ENCODE assay signal across 25 cellular contexts in the genomic region with DNA sequence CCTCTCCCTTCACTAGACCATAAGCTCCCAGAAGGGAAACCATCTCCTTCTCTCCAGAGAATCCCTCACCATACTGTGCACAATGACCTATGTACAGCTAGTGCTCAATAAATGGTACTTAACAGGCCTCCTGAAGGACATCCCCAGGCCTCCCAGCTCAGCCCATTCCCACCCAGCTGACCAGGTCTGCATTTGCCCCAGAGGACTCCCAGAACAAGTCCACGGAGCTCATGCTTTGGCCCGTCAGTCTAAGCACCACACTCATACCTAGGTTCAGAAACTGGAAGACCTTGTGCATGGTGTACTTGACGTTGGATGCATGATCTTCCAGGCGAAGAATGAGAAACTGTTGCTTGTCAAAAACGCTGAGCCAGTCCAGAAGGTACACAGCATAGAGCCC.
DNase-seq lines count a peak whose midpoint lies in the region; ATAC-seq, FAIRE-seq and TF ChIP-seq lines count a peak whose summit lies in the region.
"Had no signal": no experiment of that assay in that cellular context is flagged by ENCODE, and none has a peak within 500 bp of the region (broad histone marks: within the 10 kb centered on the region; RNA-seq: fewer than 3 reads in every experiment).

No MANE protein-coding gene starts in this region.

- peaks cover 0 to 18% (median 2%) of the 10 kb centered on the region in 4 donors for H3K36me3 ChIP-seq in right lobe of liver
- H3K36me3 ChIP-seq in HepG2 (replicated peaks in 1 of 2; ENCODE audit: control insufficient read depth in 1 of 2, insufficient read depth in 2 of 2, low read length in 2 of 2): peaks cover 28 to 78% of the 10 kb centered on the region in 2 experiments
- peaks cover 0 to 41% of the 10 kb centered on the region in 2 donors for H3K36me3 ChIP-seq in neuronal stem cell (replicated peaks in 1 of 2; ENCODE audit: control insufficient read depth in 2 of 2, insufficient read depth in 2 of 2, low read length in 2 of 2)
- no peaks in the 10 kb centered on the region for H3K36me3 ChIP-seq in WERI-Rb-1

- H3K4ac ChIP-seq in neuronal stem cell (ENCODE audit: low read length): no peak overlapping the region

- in situ Hi-C loops in HepG2 (cut with HindIII; ENCODE audit: extremely low pct_ligation_motif_present, low pct_unique_long_range_greater_than_20kb): no loop called here

- TF ChIP-seq EP300 in HepG2 (IDR thresholded peaks at IDR 0.05; ENCODE audit: low read depth in 2 of 2, low read length in 2 of 2) (no peak), HepG2 (CRISPR knock-in tag; IDR thresholded peaks at IDR 0.05; ENCODE audit: borderline replicate concordance) (no peak)

- WGBS in right lobe of liver (ENCODE audit: insufficient coverage, low coverage, low lambda C conversion rate, missing lambda C conversion rate): 76% methylated on average over 5 of the region's 5 CpGs
- WGBS in HepG2 (ENCODE audit: low lambda C conversion rate): 96% methylated on average over 4 of the region's 5 CpGs
- WGBS in neuronal stem cell (ENCODE audit: extremely low coverage in 2 of 2, insufficient read length in 2 of 2, insufficient replicate concordance in 1 of 2), 2 donors: no CpG with 5 or more reads among the region's 5 CpGs

- H3K27me3 ChIP-seq in right lobe of liver: no peaks in the 10 kb centered on the region
- H3K27me3 ChIP-seq in HepG2 (ENCODE audit: control insufficient read depth in 1 of 2, insufficient read depth in 2 of 2, low read length in 2 of 2): no peaks in the 10 kb centered on the region
- H3K27me3 ChIP-seq in neuronal stem cell (ENCODE audit: control insufficient read depth in 3 of 3, insufficient read depth in 3 of 3, low read depth in 1 of 3, low read length in 3 of 3): no peaks in the 10 kb centered on the region
- H3K27me3 ChIP-seq in WERI-Rb-1 (ENCODE audit: insufficient read depth, low read depth, severe bottlenecking): no peaks in the 10 kb centered on the region

- H3K18ac ChIP-seq in neuronal stem cell (ENCODE audit: low read length): no peak overlapping the region

- no peak for TF ChIP-seq RAD21 in HepG2 (CRISPR knock-in tag; IDR thresholded peaks at IDR 0.05)

- no peaks in the 10 kb centered on the region for H3K79me2 ChIP-seq in HepG2 (ENCODE audit: insufficient read depth, low read length)

- no peak for FAIRE-seq in HepG2 (lab: Jason Lieb, UNC)
- FAIRE-seq: D721Med, GM18507, RCC 7860 had no signal

- H4K91ac ChIP-seq in neuronal stem cell (ENCODE audit: low read depth, low read length, poor library complexity): no peak overlapping the region

- H3K36me3 Mint-ChIP-seq in type B pancreatic cell: peaks cover 30% of the 10 kb centered on the region
- H3K36me3 Mint-ChIP-seq: CD4-positive, CD25-positive, alpha-beta regulatory T cell had no signal

- peaks cover 4% of the 10 kb centered on the region for H3K4me1 Mint-ChIP-seq in type B pancreatic cell (ENCODE audit: unreplicated experiment)
- H3K4me1 Mint-ChIP-seq: B cell; CD4-positive, CD25-positive, alpha-beta regulatory T cell had no signal

- H2AK5ac ChIP-seq in neuronal stem cell (ENCODE audit: low read depth, low read length): peak overlapping the region; percentile 25

- H3K14ac ChIP-seq in neuronal stem cell (ENCODE audit: low read length): no peak overlapping the region

- no peaks in the 10 kb centered on the region for H3K9me3 ChIP-seq in right lobe of liver
- peaks cover 13% of the 10 kb centered on the region for H3K9me3 ChIP-seq in HepG2 (ENCODE audit: low read length)
- H3K9me3 ChIP-seq in neuronal stem cell (replicated peaks in 1 of 2; ENCODE audit: control insufficient read depth in 2 of 2, insufficient read depth in 1 of 2, low read depth in 1 of 2, low read length in 2 of 2): peaks cover 0 to 15% of the 10 kb centered on the region in 2 donors
- no peaks in the 10 kb centered on the region for H3K9me3 ChIP-seq in WERI-Rb-1 (ENCODE audit: severe bottlenecking)
- H3K9me3 ChIP-seq: SK-N-SH had no signal

- no peak overlapping the region for H3K9ac ChIP-seq in HepG2 (ENCODE audit: insufficient read depth, low read depth, low read length)
- no peak overlapping the region for H3K9ac ChIP-seq in neuronal stem cell (ENCODE audit: low read depth, low read length, poor library complexity)
- H3K9ac ChIP-seq: SK-N-SH had no signal

- H3K27me3 Mint-ChIP-seq in type B pancreatic cell: no peaks in the 10 kb centered on the region
- H3K27me3 Mint-ChIP-seq: B cell had no signal

- H3K27ac ChIP-seq in right lobe of liver (no peak overlapping the region), HepG2 (ENCODE audit: extremely low read length, insufficient read depth, low read length) (no peak overlapping the region), epithelial cell of prostate (peak overlapping the region; percentile 43), neuronal stem cell (replicated peaks; ENCODE audit: low read length) (no peak overlapping the region), WERI-Rb-1 (no peak overlapping the region)
- H3K27ac ChIP-seq: 22Rv1, HL-60 had no signal

- H3K4me1 ChIP-seq in right lobe of liver: no peaks in the 10 kb centered on the region
- H3K4me1 ChIP-seq in HepG2 (ENCODE audit: insufficient read depth, low read length): peaks cover 4% of the 10 kb centered on the region; the same call in 1 of the 2 replicates
- H3K4me1 ChIP-seq in neuronal stem cell (ENCODE audit: control insufficient read depth in 2 of 2, insufficient read depth in 1 of 2, low read depth in 1 of 2, low read length in 2 of 2): peaks cover 0 to 2% of the 10 kb centered on the region in 2 donors

- TF ChIP-seq POLR2A in right lobe of liver (IDR thresholded peaks at IDR 0.05) (no peak), HepG2 (IDR thresholded peaks at IDR 0.05; ENCODE audit: insufficient read depth in 1 of 2, low read depth in 2 of 2, low read length in 2 of 2) (no peak)

- DNase-seq in right lobe of liver (peak in 2 of 3 donors; percentile 14 to 27), HepG2 (ENCODE audit: low spot score) (no peak), epithelial cell of prostate (ENCODE audit: low read depth, low spot score) (no peak), neuronal stem cell (ENCODE audit: low spot score) (no peak), type B pancreatic cell (ENCODE audit: extremely low spot score, unreplicated experiment) (no peak), WERI-Rb-1 (no peak)
- DNase-seq: CD4-positive, CD25-positive, alpha-beta regulatory T cell; Kasumi-1; NCI-H1105; NCI-H1436 treated with DMSO at 0.1 percent for 48 hours; NCI-H1930; NCI-H2107; NCI-H524; NCI-H748 treated with DMSO at 0.1 percent for 48 hours; SK-N-SH had no signal

- H2BK12ac ChIP-seq in neuronal stem cell (ENCODE audit: low read length): no peak overlapping the region

- H4K8ac ChIP-seq in neuronal stem cell (ENCODE audit: low read depth, low read length): no peak overlapping the region

- ATAC-seq in right lobe of liver (no peak), HepG2 (no peak), GM18867 (IDR thresholded peaks at IDR 0.05; ENCODE audit: unreplicated experiment) (no peak), GM18511 (IDR thresholded peaks at IDR 0.05; ENCODE audit: unreplicated experiment) (no peak)
- ATAC-seq: GM23338, HCT116 had no signal

- no peak overlapping the region for H3K23ac ChIP-seq in neuronal stem cell (ENCODE audit: low read depth, low read length, poor library complexity)

- no peak overlapping the region for H3K4me3 Mint-ChIP-seq in type B pancreatic cell
- H3K4me3 Mint-ChIP-seq: B cell; CD4-positive, CD25-positive, alpha-beta regulatory T cell; GM23338 had no signal

- H3K4me3 ChIP-seq in right lobe of liver (no peak overlapping the region), HepG2 (replicated peaks in 1 of 3; ENCODE audit: insufficient read depth in 1 of 3, low read depth in 2 of 3, low read length in 3 of 3) (no peak overlapping the region), neuronal stem cell (ENCODE audit: low read length in 2 of 2) (no peak overlapping the region), WERI-Rb-1 (ENCODE audit: low read depth, low read length) (no peak overlapping the region)
- H3K4me3 ChIP-seq: GM23338 had no signal

- peak overlapping the region; percentile 35 for H3K27ac Mint-ChIP-seq in type B pancreatic cell
- H3K27ac Mint-ChIP-seq: B cell; CD4-positive, CD25-positive, alpha-beta regulatory T cell; GM23338 had no signal

- intact Hi-C loops in right lobe of liver (cut with DNase I): no loop called here
- intact Hi-C loops in HepG2 (cut with micrococcal nuclease; ENCODE audit: unreplicated experiment): no loop called here

- H2BK5ac ChIP-seq in neuronal stem cell (ENCODE audit: low read length): no peak overlapping the region

- POLR2A ChIA-PET in HepG2 (lab: Yijun Ruan, JAX): no interaction called here

- no peak for TF ChIP-seq CTCF in right lobe of liver (IDR thresholded peaks at IDR 0.05)
- no peak for TF ChIP-seq CTCF in HepG2 (CRISPR knock-in tag; IDR thresholded peaks at IDR 0.05)
- TF ChIP-seq CTCF in type B pancreatic cell (conservative IDR thresholded peaks at IDR 0.05): no peak
- TF ChIP-seq CTCF in WERI-Rb-1 (IDR thresholded peaks at IDR 0.05; ENCODE audit: low read depth, low read length): no peak

- H3K9me3 Mint-ChIP-seq in type B pancreatic cell: peaks cover 9% of the 10 kb centered on the region

- H3K79me1 ChIP-seq in neuronal stem cell (ENCODE audit: low read depth, low read length): no peaks in the 10 kb centered on the region

- H3K4me2 ChIP-seq in HepG2 (ENCODE audit: low read depth, low read length) (no peak overlapping the region), neuronal stem cell (ENCODE audit: insufficient read depth, low read length, poor library complexity, severe bottlenecking) (no peak overlapping the region)
- H3K4me2 ChIP-seq: GM23338, SK-N-SH had no signal

- CTCF ChIA-PET in HepG2 (lab: Yijun Ruan, JAX; ENCODE audit: low intra/inter-chr PET ratio, low total read pairs): no interaction called here

- BruUV-seq in HepG2 (replicated peaks; lab: Mats Ljungman, UMichigan): no TSS peak

- peaks cover 9% of the 10 kb centered on the region for H4K20me1 ChIP-seq in HepG2 (ENCODE audit: insufficient read depth, low read length)

- H2AFZ ChIP-seq in HepG2 (ENCODE audit: low read length) (no peak overlapping the region), neuronal stem cell (ENCODE audit: low read length) (no peak overlapping the region)
- H2AFZ ChIP-seq: GM23338 had no signal

- peak overlapping the region; percentile 54 for H2BK15ac ChIP-seq in neuronal stem cell (ENCODE audit: low read length)

- H2BK120ac ChIP-seq in neuronal stem cell (ENCODE audit: low read depth, low read length): no peak overlapping the region

TF ChIP-seq in HepG2, 621 proteins besides CTCF, POLR2A, EP300 and RAD21 (continues in another document):
- TF ChIP-seq, protein P1, sequence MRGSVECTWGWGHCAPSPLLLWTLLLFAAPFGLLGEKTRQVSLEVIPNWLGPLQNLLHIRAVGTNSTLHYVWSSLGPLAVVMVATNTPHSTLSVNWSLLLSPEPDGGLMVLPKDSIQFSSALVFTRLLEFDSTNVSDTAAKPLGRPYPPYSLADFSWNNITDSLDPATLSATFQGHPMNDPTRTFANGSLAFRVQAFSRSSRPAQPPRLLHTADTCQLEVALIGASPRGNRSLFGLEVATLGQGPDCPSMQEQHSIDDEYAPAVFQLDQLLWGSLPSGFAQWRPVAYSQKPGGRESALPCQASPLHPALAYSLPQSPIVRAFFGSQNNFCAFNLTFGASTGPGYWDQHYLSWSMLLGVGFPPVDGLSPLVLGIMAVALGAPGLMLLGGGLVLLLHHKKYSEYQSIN (CRISPR knock-in tag; IDR thresholded peaks at IDR 0.05; ENCODE audit: borderline replicate concordance): no peak

Comparison
In these comparisons a context has a peak if more than half of its experiments do, and no peak if none do; other contexts are left out.
1. DNase-seq: peak in right lobe of liver (2 of 3); none in HepG2 (single experiment), epithelial cell of prostate (single experiment), neuronal stem cell (single experiment), type B pancreatic cell (single experiment) and WERI-Rb-1 (single experiment).